In the genomic region with DNA sequence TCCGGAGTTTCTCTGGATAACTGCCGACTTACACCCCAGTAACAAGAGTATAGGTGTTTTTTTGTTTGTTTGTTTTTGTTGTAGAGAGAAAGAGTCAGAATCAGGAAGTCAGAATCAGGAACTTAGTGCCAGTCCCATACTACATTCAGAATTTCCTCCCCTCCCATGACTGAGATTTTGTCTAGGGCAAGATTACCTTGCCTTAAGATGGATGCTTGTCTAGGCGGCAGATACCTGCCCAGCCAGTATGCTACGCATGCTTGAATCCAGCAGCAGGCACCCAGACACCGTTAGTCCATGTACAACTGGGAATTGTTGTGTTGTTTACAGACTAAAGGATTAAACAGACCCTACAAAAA, we compare ENCODE assay signal across 8 cellular contexts.
DNase-seq lines count a peak whose midpoint lies in the region; ATAC-seq and TF ChIP-seq lines count a peak whose summit lies in the region.

No MANE protein-coding gene starts in this region.

- no peaks in the 10 kb centered on the region for H3K27me3 ChIP-seq in DND-41 (ENCODE audit: insufficient read depth, low read length, poor library complexity)
- H3K27me3 ChIP-seq in iPS-20b (ENCODE audit: insufficient read depth, low read length), result no peaks in the 10 kb centered on the region

- DNase-seq in DND-41 (peak; percentile 15), NCI-H1694 treated with DMSO at 0.1 percent for 48 hours (lab: John Stamatoyannopoulos, UW) (peak; percentile 71), superior temporal gyrus (ENCODE audit: extremely low spot score) (no peak), globus pallidus (ENCODE audit: low spot score) (no peak)
- no peak for DNase-seq in activated naive CD8-positive, alpha-beta T cell treated with anti-CD3 and anti-CD28 coated beads, Interleukin-2, amount 50 U/mL, for 24 hours
- no peak for DNase-seq in stimulated activated naive B cell treated with anti-CD40 and anti-IgM and Interleukin-4, amounts not matched to agents 10 μg/mL and 1 μg/mL and 100 μg/mL, for 72 hours
- no peak for DNase-seq in activated effector memory CD4-positive, alpha-beta T cell treated with Interleukin-2 at 50 U/mL for 16 hours

- no peaks in the 10 kb centered on the region for H3K9me3 Mint-ChIP-seq in activated naive CD8-positive, alpha-beta T cell treated with anti-CD3 and anti-CD28 coated beads, Interleukin-2, amount 50 U/mL, for 24 hours
- H3K9me3 Mint-ChIP-seq in stimulated activated naive B cell treated with anti-CD40 and anti-IgM and Interleukin-4, amounts not matched to agents 10 μg/mL and 1 μg/mL and 100 μg/mL, for 72 hours, result peaks cover 0 to 2% of the 10 kb centered on the region in 2 donors

- H3K4me3 Mint-ChIP-seq in activated naive CD8-positive, alpha-beta T cell treated with anti-CD3 and anti-CD28 coated beads, Interleukin-2, amount 50 U/mL, for 24 hours, result peak overlapping the region; percentile 86
- peak overlapping the region; percentile 82 to 86 for H3K4me3 Mint-ChIP-seq in stimulated activated naive B cell treated with anti-CD40 and anti-IgM and Interleukin-4, amounts not matched to agents 10 μg/mL and 1 μg/mL and 100 μg/mL, for 72 hours

- H3K36me3 Mint-ChIP-seq in activated naive CD8-positive, alpha-beta T cell treated with anti-CD3 and anti-CD28 coated beads, Interleukin-2, amount 50 U/mL, for 24 hours (ENCODE audit: low read depth), result peaks cover 90% of the 10 kb centered on the region
- H3K36me3 Mint-ChIP-seq in stimulated activated naive B cell treated with anti-CD40 and anti-IgM and Interleukin-4, amounts not matched to agents 10 μg/mL and 1 μg/mL and 100 μg/mL, for 72 hours, result peaks cover 58 to 74% of the 10 kb centered on the region in 2 donors

- H3K9me3 ChIP-seq in DND-41 (ENCODE audit: insufficient read depth, low read length, severe bottlenecking) (no peaks in the 10 kb centered on the region), iPS-20b (ENCODE audit: insufficient read depth, low read depth, low read length) (no peaks in the 10 kb centered on the region)

- peaks cover 100% of the 10 kb centered on the region for H3K4me1 Mint-ChIP-seq in activated naive CD8-positive, alpha-beta T cell treated with anti-CD3 and anti-CD28 coated beads, Interleukin-2, amount 50 U/mL, for 24 hours
- peaks cover 49 to 77% of the 10 kb centered on the region in 2 donors for H3K4me1 Mint-ChIP-seq in stimulated activated naive B cell treated with anti-CD40 and anti-IgM and Interleukin-4, amounts not matched to agents 10 μg/mL and 1 μg/mL and 100 μg/mL, for 72 hours

- TF ChIP-seq CTCF in DND-41 (IDR thresholded peaks at IDR 0.05; ENCODE audit: borderline replicate concordance, extremely low read depth, low read length, poor library complexity, severe bottlenecking), result no peak

- H3K4me3 ChIP-seq in DND-41 (ENCODE audit: low read depth in 1 of 2, low read length in 2 of 2) (peak overlapping the region; percentile 46 to 60), iPS-20b (ENCODE audit: low read length) (peak overlapping the region; percentile 67)

- H3K4me1 ChIP-seq in DND-41 (ENCODE audit: insufficient read depth, low read length) (peaks cover 66% of the 10 kb centered on the region), iPS-20b (ENCODE audit: insufficient read depth, low read length) (peaks cover 6% of the 10 kb centered on the region; the same call in 1 of the 2 replicates)

- H3K79me2 ChIP-seq in DND-41 (ENCODE audit: insufficient read depth, low read length), result peaks cover 94% of the 10 kb centered on the region

- H2AFZ ChIP-seq in DND-41 (ENCODE audit: low read depth, low read length), result peak overlapping the region; percentile 74

- H3K36me3 ChIP-seq in DND-41 (ENCODE audit: insufficient read depth, low read length) (peaks cover 95% of the 10 kb centered on the region), iPS-20b (ENCODE audit: insufficient read depth, low read depth, low read length) (peaks cover 97% of the 10 kb centered on the region)

- H3K27ac ChIP-seq in DND-41 (ENCODE audit: low read length) (peak overlapping the region; percentile 89), iPS-20b (ENCODE audit: low read length) (peak overlapping the region; percentile 97)

- H4K20me1 ChIP-seq in DND-41 (ENCODE audit: insufficient read depth, low read length), result peaks cover 28% of the 10 kb centered on the region

- peak; percentile 27 for ATAC-seq in DND-41 (ENCODE audit: insufficient read depth, low read depth)
- no peak for ATAC-seq in activated naive CD8-positive, alpha-beta T cell treated with anti-CD3 and anti-CD28 coated beads, Interleukin-2, amount 50 U/mL, for 24 hours
- ATAC-seq in stimulated activated naive B cell treated with anti-CD40 and anti-IgM and Interleukin-4, amounts not matched to agents 10 μg/mL and 1 μg/mL and 100 μg/mL, for 72 hours (replicated peaks), result peak in 1 of 2 donors; percentile 24

- H3K27me3 Mint-ChIP-seq in activated naive CD8-positive, alpha-beta T cell treated with anti-CD3 and anti-CD28 coated beads, Interleukin-2, amount 50 U/mL, for 24 hours, result peaks cover 2% of the 10 kb centered on the region
- H3K27me3 Mint-ChIP-seq in stimulated activated naive B cell treated with anti-CD40 and anti-IgM and Interleukin-4, amounts not matched to agents 10 μg/mL and 1 μg/mL and 100 μg/mL, for 72 hours, result no peaks in the 10 kb centered on the region

- H3K9ac ChIP-seq in DND-41 (ENCODE audit: low read depth, low read length) (peak overlapping the region; percentile 69), iPS-20b (ENCODE audit: low read depth, low read length) (peak overlapping the region; percentile 99)

- peak overlapping the region; percentile 96 for H3K27ac Mint-ChIP-seq in activated naive CD8-positive, alpha-beta T cell treated with anti-CD3 and anti-CD28 coated beads, Interleukin-2, amount 50 U/mL, for 24 hours
- H3K27ac Mint-ChIP-seq in stimulated activated naive B cell treated with anti-CD40 and anti-IgM and Interleukin-4, amounts not matched to agents 10 μg/mL and 1 μg/mL and 100 μg/mL, for 72 hours, result peak overlapping the region; percentile 95

- peak overlapping the region; percentile 68 for H3K4me2 ChIP-seq in DND-41 (ENCODE audit: insufficient read depth, low read length)

Comparison
In these comparisons a context has a peak if more than half of its experiments do, and no peak if none do; other contexts are left out.
1. DNase-seq: peak in DND-41 (single experiment) and NCI-H1694 treated with DMSO at 0.1 percent for 48 hours (single experiment); none in activated naive CD8-positive, alpha-beta T cell treated with anti-CD3 and anti-CD28 coated beads, Interleukin-2, amount 50 U/mL, for 24 hours (single experiment), stimulated activated naive B cell treated with anti-CD40 and anti-IgM and Interleukin-4, amounts not matched to agents 10 μg/mL and 1 μg/mL and 100 μg/mL, for 72 hours (single experiment), superior temporal gyrus (single experiment), globus pallidus (single experiment) and activated effector memory CD4-positive, alpha-beta T cell treated with Interleukin-2 at 50 U/mL for 16 hours (single experiment).